In genomic region chr20:63501818-63502670, GRCh38 we compare ENCODE assay signal across 12 cellular contexts. TPM values are rescaled to one million over a fixed set of nuclear protein-coding genes. Genes with fewer than 3 reads are reported as not detected.
A peak's percentile ranks its signal among the peaks of the same experiment; 100 is the strongest.
DNase-seq lines count a peak whose midpoint lies in the region; ATAC-seq and TF ChIP-seq lines count a peak whose summit lies in the region.
"Had no signal": no experiment of that assay in that cellular context is flagged by ENCODE, and none has a peak within 500 bp of the region (broad histone marks: within the 10 kb centered on the region; RNA-seq: fewer than 3 reads in every experiment).

No MANE protein-coding gene starts in this region.

- peak overlapping the region; percentile 97 for H3K4me2 ChIP-seq in BLaER1

- no peaks in the 10 kb centered on the region for H3K36me3 ChIP-seq in BLaER1
- H3K36me3 ChIP-seq in uterus, result no peaks in the 10 kb centered on the region
- H3K36me3 ChIP-seq: MG63 had no signal

- no peak for ATAC-seq in stimulated activated memory B cell treated with anti-CD40 and anti-IgM and Interleukin-4, amounts not matched to agents 10 μg/mL and 1 μg/mL and 100 μg/mL, for 72 hours

- H3K4me1 ChIP-seq in BLaER1 (peaks cover 60% of the 10 kb centered on the region), uterus (peaks cover 0 to 10% of the 10 kb centered on the region in 2 donors)

- H3K27ac Mint-ChIP-seq in mesothelial cell of epicardium, result no peak overlapping the region
- H3K27ac Mint-ChIP-seq in stimulated activated memory B cell treated with anti-CD40 and anti-IgM and Interleukin-4, amounts not matched to agents 10 μg/mL and 1 μg/mL and 100 μg/mL, for 72 hours, result no peak overlapping the region

- H4K20me1 ChIP-seq in BLaER1, result peaks cover 12% of the 10 kb centered on the region

- peaks cover under 1% of the 10 kb centered on the region for H3K4me1 Mint-ChIP-seq in mesothelial cell of epicardium
- H3K4me1 Mint-ChIP-seq in stimulated activated memory B cell treated with anti-CD40 and anti-IgM and Interleukin-4, amounts not matched to agents 10 μg/mL and 1 μg/mL and 100 μg/mL, for 72 hours, result peaks cover 3% of the 10 kb centered on the region

- in situ Hi-C loops in ACHN (cut with HindIII; ENCODE audit: low pct_ligation_motif_present, low pct_unique_long_range_greater_than_20kb, low sequenced_read_pairs), result no loop called here

- H3K4me3 ChIP-seq in BLaER1, result peak overlapping the region; percentile 41; the same call in 1 of the 2 replicates
- no peak overlapping the region for H3K4me3 ChIP-seq in uterus
- H3K4me3 ChIP-seq: MG63 had no signal

- TF ChIP-seq CTCF in mesothelial cell of epicardium (IDR thresholded peaks at IDR 0.05; ENCODE audit: unreplicated experiment) (no peak), uterus (IDR thresholded peaks at IDR 0.05) (no peak)

- intact Hi-C loops in uterus (cut with DNase I; ENCODE audit: low total_unique reads), result no loop called here

- TF ChIP-seq POLR2A in uterus (IDR thresholded peaks at IDR 0.05), result no peak

- DNase-seq in NAMALWA (ENCODE audit: low spot score) (peak; percentile 88), SHP77 (lab: John Stamatoyannopoulos, UW) (peak; percentile 90 to 93), hepatic stellate cell (ENCODE audit: low spot score) (peak; percentile 49), mesothelial cell of epicardium (ENCODE audit: low spot score in 2 of 2, unreplicated experiment in 2 of 2) (no peak), uterus (no peak), ACHN (no peak)
- DNase-seq: activated CD4-positive, alpha-beta T cell treated with anti-CD3 and anti-CD28 coated beads, Interleukin-2, amount 50 U/mL, for 48 hours; effector CD8-positive, alpha-beta T cell; MG63 had no signal

- H3K27ac ChIP-seq in BLaER1 (peak overlapping the region; percentile 61), uterus (no peak overlapping the region)
- H3K27ac ChIP-seq: C4-2B had no signal

- H3K9me3 ChIP-seq in BLaER1 (peaks cover 25% of the 10 kb centered on the region), uterus (peaks cover 0 to 4% of the 10 kb centered on the region in 2 donors)

- H3K9ac ChIP-seq in BLaER1, result no peak overlapping the region

- peaks cover 13% of the 10 kb centered on the region for H3K9me3 Mint-ChIP-seq in mesothelial cell of epicardium
- H3K9me3 Mint-ChIP-seq in stimulated activated memory B cell treated with anti-CD40 and anti-IgM and Interleukin-4, amounts not matched to agents 10 μg/mL and 1 μg/mL and 100 μg/mL, for 72 hours, result peaks cover 4% of the 10 kb centered on the region

- H3K27me3 ChIP-seq in BLaER1 (peaks cover 14% of the 10 kb centered on the region; the same call in 1 of the 2 replicates), uterus (peaks cover 9 to 25% of the 10 kb centered on the region in 2 donors)
- H3K27me3 ChIP-seq: MG63 had no signal

- peaks cover 3% of the 10 kb centered on the region for H3K36me3 Mint-ChIP-seq in mesothelial cell of epicardium
- H3K36me3 Mint-ChIP-seq in stimulated activated memory B cell treated with anti-CD40 and anti-IgM and Interleukin-4, amounts not matched to agents 10 μg/mL and 1 μg/mL and 100 μg/mL, for 72 hours, result no peaks in the 10 kb centered on the region

- H3K4me3 Mint-ChIP-seq in mesothelial cell of epicardium, result no peak overlapping the region
- no peak overlapping the region for H3K4me3 Mint-ChIP-seq in stimulated activated memory B cell treated with anti-CD40 and anti-IgM and Interleukin-4, amounts not matched to agents 10 μg/mL and 1 μg/mL and 100 μg/mL, for 72 hours

- peaks cover 51% of the 10 kb centered on the region for H3K27me3 Mint-ChIP-seq in mesothelial cell of epicardium (ENCODE audit: low read depth)
- H3K27me3 Mint-ChIP-seq in stimulated activated memory B cell treated with anti-CD40 and anti-IgM and Interleukin-4, amounts not matched to agents 10 μg/mL and 1 μg/mL and 100 μg/mL, for 72 hours, result peaks cover 30% of the 10 kb centered on the region

RNA-seq across cellular contexts. Expression of gene EEF1A2, which starts 3.2 kb away (rescaled TPM):
- 14.4 to 15.6 TPM (median 14.6 TPM) in 3 replicates for total RNA-seq in mesothelial cell of epicardium
- 1 to 10 TPM in 2 of 4 donors, not detected in 2; 1.1 to 1.5 TPM for total RNA-seq in uterus

RNA-seq across cellular contexts. Expression of gene PPDPF, which starts 18.5 kb away (rescaled TPM):
- total RNA-seq in mesothelial cell of epicardium, result 258 to 271 TPM (median 269 TPM) in 3 replicates
- 100 to 1,000 TPM in 2 of 4 donors, 10 to 100 TPM in 2; 35.8 to 200 (median 88.6) TPM for total RNA-seq in uterus

RNA-seq across cellular contexts. Expression of gene KCNQ2, which starts 29.6 kb away (rescaled TPM):
- total RNA-seq in mesothelial cell of epicardium, result 9.7 to 11.8 TPM (median 10.0 TPM) in 3 replicates
- total RNA-seq in uterus, result 1 to 10 TPM in 2 of 4 donors, not detected in 2; 1.2 to 4.9 TPM

RNA-seq across cellular contexts. Expression of gene PTK6, which starts 35.1 kb away (rescaled TPM):
- 0.11 to 0.18 TPM in 2 of 3 replicates, not detected in the other for total RNA-seq in mesothelial cell of epicardium
- total RNA-seq in uterus, result under 1 TPM in 2 of 4 donors, not detected in 2; under 0.01 TPM

RNA-seq across cellular contexts. Expression of gene SRMS, which starts 45.5 kb away (rescaled TPM):
- total RNA-seq in mesothelial cell of epicardium (not detected in 3 replicates), uterus (not detected)

Comparison
In these comparisons a context has a peak if more than half of its experiments do, and no peak if none do; other contexts are left out.
1. DNase-seq: peak in NAMALWA (single experiment), SHP77 (2 of 2) and hepatic stellate cell (single experiment); none in mesothelial cell of epicardium (0 of 2), uterus (0 of 2) and ACHN (single experiment).